8 cellular contexts compared by ENCODE assay signal in genomic region chr4:127856485-127857447, GRCh38. TPM values are rescaled to one million over a fixed set of nuclear protein-coding genes. Genes with fewer than 3 reads are reported as not detected.
DNase-seq lines count a peak whose midpoint lies in the region; FAIRE-seq and TF ChIP-seq lines count a peak whose summit lies in the region.

No MANE protein-coding gene starts in this region.

- TF ChIP-seq CTCF in prostate gland (IDR thresholded peaks at IDR 0.05): no peak

- H3K36me3 ChIP-seq in MG63 (no peaks in the 10 kb centered on the region), prostate gland (no peaks in the 10 kb centered on the region)

- H3K27me3 ChIP-seq in MG63 (no peaks in the 10 kb centered on the region), prostate gland (replicated peaks; ENCODE audit: insufficient read depth) (no peaks in the 10 kb centered on the region)

- DNase-seq in GM12891 (ENCODE audit: insufficient read length, low spot score) (no peak), H4 (ENCODE audit: low spot score) (peak; percentile 71), MG63 (peak; percentile 15), iPS-NIHi7 (ENCODE audit: extremely low spot score) (peak; percentile 26), NCI-H146 treated with DMSO at 0.1 percent for 48 hours (lab: John Stamatoyannopoulos, UW; ENCODE audit: unreplicated experiment) (no peak), NCI-H82 treated with DMSO at 0.1 percent for 48 hours (lab: John Stamatoyannopoulos, UW; ENCODE audit: unreplicated experiment) (no peak), prostate gland (ENCODE audit: low spot score) (no peak), cerebellar nuclear complex (lab: John Stamatoyannopoulos, UW) (no peak)

- H3K27ac ChIP-seq in prostate gland: no peak overlapping the region

- intact Hi-C loops in prostate gland (cut with DNase I): no loop called here

- H3K9me3 ChIP-seq in MG63 (peaks cover 3% of the 10 kb centered on the region; the same call in 1 of the 2 replicates), prostate gland (no peaks in the 10 kb centered on the region)

- FAIRE-seq in GM12891 (lab: Jason Lieb, UNC): peak; percentile 89

- no peaks in the 10 kb centered on the region for H3K4me1 ChIP-seq in prostate gland (replicated peaks)

- H3K4me3 ChIP-seq in MG63: no peak overlapping the region
- no peak overlapping the region for H3K4me3 ChIP-seq in prostate gland

- WGBS in prostate gland: 68% methylated on average over 4 of the region's 4 CpGs

- peak; percentile 50 for TF ChIP-seq POLR2A in GM12891 (IDR thresholded peaks at IDR 0.05; ENCODE audit: low read depth, low read length)
- no peak for TF ChIP-seq POLR2A in prostate gland (IDR thresholded peaks at IDR 0.05)

TF ChIP-seq in GM12891, 5 proteins besides CTCF, POLR2A, EP300 and RAD21:
- TF ChIP-seq PAX5 (IDR thresholded peaks at IDR 0.05; ENCODE audit: insufficient read depth, low read length, severe bottlenecking) (no peak), POLR2AphosphoS5 (IDR thresholded peaks at IDR 0.05; ENCODE audit: low read depth, low read length) (peak; percentile 70), TAF1 (IDR thresholded peaks at IDR 0.05; ENCODE audit: low read depth, low read length) (no peak), POU2F2 (IDR thresholded peaks at IDR 0.05; ENCODE audit: low read depth, low read length) (peak; percentile 89; the same call in 1 of the 2 replicates), SPI1 (IDR thresholded peaks at IDR 0.05; ENCODE audit: low read depth, low read length) (peak; percentile 96)

RNA-seq across cellular contexts. Expression of gene PLK4, which starts 23.9 kb away (rescaled TPM):
- 17.4 TPM for polyA plus RNA-seq in GM12891 (2012; ENCODE audit: low read depth, missing spikeins)
- total RNA-seq in H4 (2014; rRNA removed; shearing (Covaris generic)): 16.6 and 17.6 TPM in 2 replicates
- 7.3 and 9.1 TPM in 2 replicates for total RNA-seq in MG63 (2014; rRNA removed; shearing (Covaris generic); ENCODE audit: low replicate concordance)
- 10 to 100 TPM in 1 of 2 donors, 1 to 10 TPM in 1; 6.8 to 14.6 TPM for total RNA-seq in prostate gland

Comparison
In these comparisons a context has a peak if more than half of its experiments do, and no peak if none do; other contexts are left out.
1. DNase-seq: peak in H4 (single experiment), MG63 (single experiment) and iPS-NIHi7 (single experiment); none in GM12891 (single experiment), NCI-H146 treated with DMSO at 0.1 percent for 48 hours (single experiment), NCI-H82 treated with DMSO at 0.1 percent for 48 hours (single experiment), prostate gland (single experiment) and cerebellar nuclear complex (0 of 2).